ENCODE assay signal across 8 cellular contexts in the genomic region with DNA sequence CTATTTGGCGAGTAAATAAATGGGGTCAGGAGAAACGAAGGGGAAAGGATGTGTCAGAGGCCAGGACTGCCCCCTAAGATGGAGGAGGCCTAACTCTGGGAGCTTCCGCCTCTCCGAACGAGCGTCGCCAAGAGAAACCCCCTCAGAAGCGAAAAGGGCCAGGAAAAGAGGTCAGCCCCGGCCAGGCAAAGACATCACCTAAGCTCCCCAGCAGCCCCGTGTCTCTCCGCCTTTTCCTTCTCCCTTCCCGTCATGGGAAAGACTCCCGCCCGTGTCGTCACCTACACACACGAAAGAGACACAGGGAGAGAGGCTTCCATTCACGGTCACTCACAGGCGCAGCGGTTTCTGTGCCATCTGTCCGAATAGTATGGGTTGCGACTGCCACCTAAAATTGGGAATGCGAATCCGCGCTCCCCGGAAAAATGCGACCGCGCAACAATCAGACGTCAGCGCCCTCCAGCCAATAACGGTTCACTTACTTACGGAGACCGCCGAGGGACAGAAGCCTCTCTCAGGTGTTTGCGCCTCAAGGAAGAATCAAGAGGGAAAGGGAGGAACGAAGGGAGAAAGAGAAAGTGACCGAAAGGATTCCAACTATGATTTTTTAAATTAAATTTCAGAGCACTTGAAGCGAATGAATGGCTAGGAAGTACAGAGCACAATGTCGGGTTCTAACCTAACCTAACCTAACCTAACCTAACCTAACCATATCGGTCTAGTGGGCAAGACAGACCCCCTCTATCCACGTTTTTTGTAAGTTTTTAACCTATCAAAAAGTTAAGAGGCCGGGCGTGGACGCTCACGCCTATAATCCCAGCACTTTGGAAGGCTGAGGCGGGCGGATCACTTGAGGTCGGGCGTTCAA. TPM values are rescaled to one million over a fixed set of nuclear protein-coding genes. Genes with fewer than 3 reads are reported as not detected.
A peak's percentile ranks its signal among the peaks of the same experiment; 100 is the strongest.
DNase-seq lines count a peak whose midpoint lies in the region; ATAC-seq and TF ChIP-seq lines count a peak whose summit lies in the region.

A gene (minus strand): TSS at position 402 of the 868 bp plus-strand sequence. CDS start 45 bp downstream, at position 357.

- H3K9ac ChIP-seq in ES-I3 (ENCODE audit: low read depth, low read length) = peak within 1 kb of the TSS; percentile 90
- peak within 1 kb of the TSS; percentile 97 for H3K9ac ChIP-seq in adipocyte (ENCODE audit: low read length)
- H3K9ac ChIP-seq in trophoblast cell (ENCODE audit: low read length) = peak within 1 kb of the TSS; percentile 98

- TF ChIP-seq POLR2A in tibial nerve (IDR thresholded peaks at IDR 0.05) = peak in 1 of 2 donors; percentile 39

- intact Hi-C loops in cardiac septum (cut with DNase I) = loop anchor here (2.0 to 5.0 kb wide), 2 partner anchors 15 to 80 kb away; a partner anchor contains a TSS

- H2BK120ac ChIP-seq in trophoblast cell (ENCODE audit: insufficient read depth, low read length, poor library complexity) = peak within 1 kb of the TSS; percentile 66

- no peak within 1 kb of the TSS for H3K23ac ChIP-seq in trophoblast cell (ENCODE audit: low read length)

- H4K91ac ChIP-seq in trophoblast cell (ENCODE audit: low read depth, low read length) = peak within 1 kb of the TSS; percentile 92

- peak within 1 kb of the TSS; percentile 96 to 98 for H3K27ac Mint-ChIP-seq in T-cell

- TF ChIP-seq CTCF in tibial nerve (IDR thresholded peaks at IDR 0.05) = no peak

- H3K4me2 ChIP-seq in trophoblast cell (ENCODE audit: low read length) = peak within 1 kb of the TSS; percentile 76

- H3K27me3 ChIP-seq in adipocyte (replicated peaks; ENCODE audit: control insufficient read depth, insufficient read depth, low read length) = no peaks in the 10 kb centered on the region
- no peaks in the 10 kb centered on the region for H3K27me3 ChIP-seq in trophoblast cell (ENCODE audit: insufficient read depth, low read length)
- H3K27me3 ChIP-seq in tibial nerve = no peaks in the 10 kb centered on the region

- H3K18ac ChIP-seq in trophoblast cell (ENCODE audit: low read length) = peak within 1 kb of the TSS; percentile 98

- DNase-seq in HEK293T (ENCODE audit: extremely low spot score) = peak; percentile 92
- DNase-seq in NCI-H1105 treated with DMSO at 0.1 percent for 48 hours (lab: John Stamatoyannopoulos, UW) = peak; percentile 66
- peak; percentile 45 to 77 (median 66) for DNase-seq in T-cell
- DNase-seq in adipocyte (ENCODE audit: low read depth) = peak; percentile 93
- DNase-seq in cardiac septum (ENCODE audit: low spot score) = peak; percentile 94
- DNase-seq in trophoblast cell = peak; percentile 84 to 94
- DNase-seq in tibial nerve (ENCODE audit: low spot score in 2 of 2) = peak; percentile 65 to 87

- WGBS in trophoblast cell (ENCODE audit: extremely low coverage, insufficient coverage, insufficient read length) = no CpG with 5 or more reads among the region's 49 CpGs
- 1 to 2% methylated on average over 49 of the region's 49 CpGs for WGBS in tibial nerve, 2 donors

- POLR2A ChIA-PET in HEK293T (lab: Yijun Ruan, JAX) = interaction anchor here (0.6 to 0.9 kb wide), 3 partner anchors 16 to 19 kb away, joined by 3 read pairs; no protein-coding TSS in a partner anchor
- POLR2A ChIA-PET in T-cell (lab: Charles Lee) = interaction anchor here in 1 of 2 donors (0.5 kb wide), 1 partner anchor 108 kb away, joined by 3 read pairs; no protein-coding TSS in a partner anchor

- H3K14ac ChIP-seq in trophoblast cell (ENCODE audit: low read length) = peak within 1 kb of the TSS; percentile 96

- peaks cover 38 to 40% (median 38%) of the 10 kb centered on the region in 3 donors for H3K4me1 Mint-ChIP-seq in T-cell

- no peaks in the 10 kb centered on the region for H3K9me3 Mint-ChIP-seq in T-cell

- CTCF ChIA-PET in HEK293T (lab: Yijun Ruan, JAX) (no interaction called here), T-cell (lab: Charles Lee) (no interaction called here)

- H3K9me3 ChIP-seq in ES-I3 (ENCODE audit: control insufficient read depth, insufficient read depth, low read length) (no peaks in the 10 kb centered on the region), adipocyte (ENCODE audit: control insufficient read depth, low read length) (no peaks in the 10 kb centered on the region), trophoblast cell (ENCODE audit: insufficient read depth, low read depth, low read length) (peaks cover 3% of the 10 kb centered on the region), tibial nerve (no peaks in the 10 kb centered on the region)

- H3K36me3 ChIP-seq in ES-I3 (ENCODE audit: insufficient read depth, low read length) (no peaks in the 10 kb centered on the region), adipocyte (ENCODE audit: control insufficient read depth, insufficient read depth, low read length, severe bottlenecking) (peaks cover 3% of the 10 kb centered on the region), trophoblast cell (ENCODE audit: control insufficient read depth in 1 of 2, insufficient read depth in 2 of 2, low read length in 2 of 2) (no peaks in the 10 kb centered on the region), tibial nerve (peaks cover 0 to 8% (median 0%) of the 10 kb centered on the region in 3 donors)

- H3K36me3 Mint-ChIP-seq in T-cell = peaks cover 5% of the 10 kb centered on the region

- H3K27ac ChIP-seq in trophoblast cell (ENCODE audit: low read depth, low read length) (peak within 1 kb of the TSS; percentile 20), tibial nerve (peak within 1 kb of the TSS; percentile 53 to 91 (median 80))

- H3K4me3 ChIP-seq in adipocyte (ENCODE audit: low read length) (peak within 1 kb of the TSS; percentile 100), trophoblast cell (ENCODE audit: low read depth, low read length) (peak within 1 kb of the TSS; percentile 99), tibial nerve (peak within 1 kb of the TSS; percentile 57 to 97 (median 78))

- peak within 1 kb of the TSS; percentile 100 for H4K8ac ChIP-seq in trophoblast cell (ENCODE audit: low read depth, low read length)

- H3K27me3 Mint-ChIP-seq in T-cell = no peaks in the 10 kb centered on the region

- peak within 1 kb of the TSS; percentile 95 for H3K4ac ChIP-seq in trophoblast cell (ENCODE audit: low read depth, low read length)

- peak within 1 kb of the TSS; percentile 95 for H4K12ac ChIP-seq in trophoblast cell (ENCODE audit: low read depth, low read length)

- H3K79me2 ChIP-seq in trophoblast cell (ENCODE audit: control insufficient read depth, insufficient read depth, low read length, poor library complexity) = peaks cover 7% of the 10 kb centered on the region

- peak within 1 kb of the TSS; percentile 98 to 100 (median 99) for H3K4me3 Mint-ChIP-seq in T-cell

- H2BK5ac ChIP-seq in trophoblast cell (ENCODE audit: low read depth, low read length, poor library complexity) = peak within 1 kb of the TSS; percentile 73

- H2AFZ ChIP-seq in trophoblast cell (ENCODE audit: insufficient read depth, low read length, poor library complexity) = peak within 1 kb of the TSS; percentile 100

- peak; percentile 58 to 96 for TF ChIP-seq EP300 in tibial nerve (IDR thresholded peaks at IDR 0.05)

- ATAC-seq in T-cell (replicated peaks in 1 of 4) = peak; percentile 89 to 91 (median 90)

- H2AK5ac ChIP-seq in trophoblast cell (ENCODE audit: low read length) = peak within 1 kb of the TSS; percentile 59

- no peaks in the 10 kb centered on the region for H3K4me1 ChIP-seq in ES-I3 (ENCODE audit: insufficient read depth, low read length)
- H3K4me1 ChIP-seq in adipocyte (ENCODE audit: control insufficient read depth, insufficient read depth, low read length) = peaks cover 7% of the 10 kb centered on the region
- peaks cover 3 to 7% of the 10 kb centered on the region in 2 experiments for H3K4me1 ChIP-seq in trophoblast cell (ENCODE audit: control insufficient read depth in 1 of 2, insufficient read depth in 2 of 2, low read length in 2 of 2)
- peaks cover 0 to 41% (median 16%) of the 10 kb centered on the region in 4 donors for H3K4me1 ChIP-seq in tibial nerve

- peak within 1 kb of the TSS; percentile 60 for H2BK12ac ChIP-seq in trophoblast cell (ENCODE audit: low read length)

- peaks cover 5% of the 10 kb centered on the region for H3K79me1 ChIP-seq in trophoblast cell (ENCODE audit: low read length)

TF ChIP-seq in HEK293T, 16 proteins besides CTCF, POLR2A, EP300 and RAD21:
- TF ChIP-seq LEF1 (IDR thresholded peaks at IDR 0.05; ENCODE audit: borderline replicate concordance) (no peak), NFRKB (IDR thresholded peaks at IDR 0.05) (no peak; the same call in 1 of the 2 replicates), ZNF384 (IDR thresholded peaks at IDR 0.05) (0 out of 2 replicates have a peak, but pooled peaks have one; percentile 16), ELF4 (IDR thresholded peaks at IDR 0.05) (peak; percentile 36; the same call in 1 of the 2 replicates), TARDBP (IDR thresholded peaks at IDR 0.05) (no peak), ARNT (IDR thresholded peaks at IDR 0.05) (no peak), SP1 (IDR thresholded peaks at IDR 0.05) (no peak), FOXM1 (IDR thresholded peaks at IDR 0.05; ENCODE audit: borderline replicate concordance) (no peak), SUZ12 (IDR thresholded peaks at IDR 0.05) (no peak), BHLHE40 (IDR thresholded peaks at IDR 0.05; ENCODE audit: borderline replicate concordance) (no peak), HDGF (IDR thresholded peaks at IDR 0.05; ENCODE audit: borderline replicate concordance) (no peak), L3MBTL2 (conservative IDR thresholded peaks at IDR 0.05) (peak; percentile 74; the same call in 1 of the 2 replicates), CTBP1 (IDR thresholded peaks at IDR 0.05; ENCODE audit: borderline replicate concordance) (no peak), FOXA1 (IDR thresholded peaks at IDR 0.05) (no peak), FOXK2 (IDR thresholded peaks at IDR 0.05) (no peak)
- TF ChIP-seq, protein P1, sequence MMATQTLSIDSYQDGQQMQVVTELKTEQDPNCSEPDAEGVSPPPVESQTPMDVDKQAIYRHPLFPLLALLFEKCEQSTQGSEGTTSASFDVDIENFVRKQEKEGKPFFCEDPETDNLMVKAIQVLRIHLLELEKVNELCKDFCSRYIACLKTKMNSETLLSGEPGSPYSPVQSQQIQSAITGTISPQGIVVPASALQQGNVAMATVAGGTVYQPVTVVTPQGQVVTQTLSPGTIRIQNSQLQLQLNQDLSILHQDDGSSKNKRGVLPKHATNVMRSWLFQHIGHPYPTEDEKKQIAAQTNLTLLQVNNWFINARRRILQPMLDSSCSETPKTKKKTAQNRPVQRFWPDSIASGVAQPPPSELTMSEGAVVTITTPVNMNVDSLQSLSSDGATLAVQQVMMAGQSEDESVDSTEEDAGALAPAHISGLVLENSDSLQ (IDR thresholded peaks at IDR 0.05) = peak; percentile 39

RNA-seq across cellular contexts. Expression of the gene that starts here (rescaled TPM):
- total RNA-seq in T-cell (10 to 100 TPM; 37.2 to 43.9 (median 39.2) TPM), cardiac septum (15.9 TPM), tibial nerve (10 to 100 TPM; 21.9 to 35.9 (median 26.1) TPM)
- 13.6 and 14.2 TPM in 2 replicates for polyA plus RNA-seq in trophoblast cell (2013)

Comparison
In these comparisons a context has a peak if more than half of its experiments do, and no peak if none do; other contexts are left out.
1. Peak in every context shown above with its lines: DNase-seq, ATAC-seq, H3K4me3 ChIP-seq and H3K27ac ChIP-seq.